Comparison of ENCODE assay signal across 8 cellular contexts in genomic region chr7:38335490-38336135, GRCh38.
DNase-seq lines count a peak whose midpoint lies in the region; ATAC-seq and TF ChIP-seq lines count a peak whose summit lies in the region.

No MANE protein-coding gene starts in this region.

- DNase-seq in NCI-H345 (lab: John Stamatoyannopoulos, UW): peak; percentile 41
- no peak for DNase-seq in NCI-H345 treated with DMSO at 0.1 percent for 48 hours (lab: John Stamatoyannopoulos, UW; ENCODE audit: unreplicated experiment)
- peak; percentile 65 for DNase-seq in NCI-H1048 (lab: John Stamatoyannopoulos, UW)
- DNase-seq in T1000 (lab: John Stamatoyannopoulos, UW): peak; percentile 59
- peak; percentile 85 for DNase-seq in astrocyte of the spinal cord (ENCODE audit: low read depth, low spot score)
- peak; percentile 78 for DNase-seq in iPS-NIHi7 (ENCODE audit: extremely low spot score)
- DNase-seq in smooth muscle cell of the brain vasculature (ENCODE audit: low read depth, low spot score): peak; percentile 71

- in situ Hi-C loops in astrocyte of the spinal cord (cut with HindIII; ENCODE audit: low sequenced_read_pairs): no loop called here

- H3K4me3 ChIP-seq in astrocyte of the spinal cord (ENCODE audit: low read depth, low read length): no peak overlapping the region

- ATAC-seq in HG02623 (IDR thresholded peaks at IDR 0.05; ENCODE audit: unreplicated experiment): peak; percentile 96

- TF ChIP-seq CTCF in astrocyte of the spinal cord (IDR thresholded peaks at IDR 0.05; ENCODE audit: low read depth, low read length): peak; percentile 100
